In genomic region chr6:158037771-158038170, GRCh38 we compare ENCODE assay signal across 20 cellular contexts. TPM values are rescaled to one million over a fixed set of nuclear protein-coding genes. Genes with fewer than 3 reads are reported as not detected.
DNase-seq lines count a peak whose midpoint lies in the region; ATAC-seq and TF ChIP-seq lines count a peak whose summit lies in the region.
"Had no signal": no experiment of that assay in that cellular context is flagged by ENCODE, and none has a peak within 500 bp of the region (broad histone marks: within the 10 kb centered on the region; RNA-seq: fewer than 3 reads in every experiment).

No MANE protein-coding gene starts in this region.

- H3K27me3 Mint-ChIP-seq in CD8-positive, alpha-beta T cell (ENCODE audit: low read depth): no peaks in the 10 kb centered on the region
- H3K27me3 Mint-ChIP-seq: activated CD4-positive, alpha-beta T cell treated with anti-CD3 and anti-CD28 coated beads for 36 hours; activated CD8-positive, alpha-beta memory T cell treated with anti-CD3 and anti-CD28 coated beads, Interleukin-2, amount 10 ng/mL, durations not matched to agents 7 days and 5 days; activated naive CD8-positive, alpha-beta T cell treated with anti-CD3 and anti-CD28 coated beads, Interleukin-2, amount 50 U/mL, for 24 hours had no signal

- H3K27ac ChIP-seq in ACC112 (ENCODE audit: low read depth, low read length): peak overlapping the region; percentile 14; the same call in 1 of the 2 replicates
- peak overlapping the region; percentile 46 for H3K27ac ChIP-seq in SJCRH30
- peak overlapping the region in 8 of 10 donors; percentile 2 to 95 (median 18) for H3K27ac ChIP-seq in heart right ventricle
- peak overlapping the region; percentile 97 for H3K27ac ChIP-seq in osteoblast (ENCODE audit: low read depth, low read length)
- no peak overlapping the region for H3K27ac ChIP-seq in CD8-positive, alpha-beta T cell (ENCODE audit: low read depth, low read length)
- H3K27ac ChIP-seq: cardiac muscle cell, gastrocnemius medialis had no signal

- CTCF ChIA-PET in CD8-positive, alpha-beta T cell (lab: Charles Lee): interaction anchor here (0.6 to 2.1 kb wide), 3 partner anchors 11 to 370 kb away, joined by 3 to 7 read pairs (median 3); no protein-coding TSS in a partner anchor

- H3K79me2 ChIP-seq in ACC112 (ENCODE audit: control insufficient read depth, insufficient read depth, low read length, unreplicated experiment) (peaks cover 59% of the 10 kb centered on the region), osteoblast (ENCODE audit: insufficient read depth, low read length) (peaks cover 90% of the 10 kb centered on the region)

- peaks cover 53% of the 10 kb centered on the region for H3K4me1 ChIP-seq in ACC112 (ENCODE audit: control insufficient read depth, insufficient read depth, low read length, unreplicated experiment)
- peaks cover 68% of the 10 kb centered on the region for H3K4me1 ChIP-seq in SJCRH30
- peaks cover 27 to 67% (median 52%) of the 10 kb centered on the region in 9 donors for H3K4me1 ChIP-seq in heart right ventricle
- peaks cover 44% of the 10 kb centered on the region for H3K4me1 ChIP-seq in osteoblast (ENCODE audit: insufficient read depth, low read length)
- H3K4me1 ChIP-seq in CD8-positive, alpha-beta T cell (ENCODE audit: insufficient read depth, low read length): peaks cover 6% of the 10 kb centered on the region

- no peak overlapping the region for H3K4me3 Mint-ChIP-seq in CD8-positive, alpha-beta T cell
- H3K4me3 Mint-ChIP-seq: activated CD4-positive, alpha-beta T cell treated with anti-CD3 and anti-CD28 coated beads for 36 hours; activated CD8-positive, alpha-beta memory T cell treated with anti-CD3 and anti-CD28 coated beads, Interleukin-2, amount 10 ng/mL, durations not matched to agents 7 days and 5 days; activated naive CD8-positive, alpha-beta T cell treated with anti-CD3 and anti-CD28 coated beads, Interleukin-2, amount 50 U/mL, for 24 hours had no signal

- POLR2A ChIA-PET in CD8-positive, alpha-beta T cell (lab: Charles Lee): interaction anchor here (1.5 kb wide), 1 partner anchor 11 kb away, joined by 4 read pairs; no protein-coding TSS in a partner anchor

- DNase-seq in SJCRH30 (no peak), heart right ventricle (no peak), osteoblast (ENCODE audit: insufficient read length, low spot score, missing footprints) (no peak), cerebellar cortex (ENCODE audit: low spot score) (no peak), iPS-NIHi7 (ENCODE audit: extremely low spot score) (no peak)
- DNase-seq in CD8-positive, alpha-beta T cell: no peak
- DNase-seq: activated CD4-positive, alpha-beta T cell treated with anti-CD3 and anti-CD28 coated beads for 36 hours; activated CD8-positive, alpha-beta memory T cell treated with anti-CD3 and anti-CD28 coated beads, Interleukin-2, amount 10 ng/mL, durations not matched to agents 7 days and 5 days; activated effector memory CD4-positive, alpha-beta T cell treated with Interleukin-2 at 50 U/mL for 16 hours; activated naive CD8-positive, alpha-beta T cell treated with anti-CD3 and anti-CD28 coated beads, Interleukin-2, amount 50 U/mL, for 24 hours; DMS153; effector CD4-positive, alpha-beta T cell; left colon; NCI-H1436 treated with DMSO at 0.1 percent for 48 hours; SW 1271 had no signal

- H3K36me3 Mint-ChIP-seq in CD8-positive, alpha-beta T cell: peaks cover 55% of the 10 kb centered on the region

- H3K27ac Mint-ChIP-seq in CD8-positive, alpha-beta T cell: no peak overlapping the region

- H4K20me1 ChIP-seq in osteoblast (ENCODE audit: insufficient read depth, low read length): no peaks in the 10 kb centered on the region

- TF ChIP-seq CTCF in heart right ventricle (IDR thresholded peaks at IDR 0.05) (no peak), osteoblast (IDR thresholded peaks at IDR 0.05; ENCODE audit: extremely low read depth, low read depth, low read length) (no peak)
- no peak for TF ChIP-seq CTCF in CD8-positive, alpha-beta T cell (IDR thresholded peaks at IDR 0.05)

- H3K4me2 ChIP-seq in osteoblast (ENCODE audit: insufficient read depth, low read length): no peak overlapping the region

- H3K9me3 ChIP-seq in SJCRH30 (replicated peaks): no peaks in the 10 kb centered on the region
- H3K9me3 ChIP-seq in heart right ventricle: no peaks in the 10 kb centered on the region
- H3K9me3 ChIP-seq in osteoblast (ENCODE audit: low read depth, low read length): no peaks in the 10 kb centered on the region
- H3K9me3 ChIP-seq in CD8-positive, alpha-beta T cell (ENCODE audit: low read length): no peaks in the 10 kb centered on the region
- H3K9me3 ChIP-seq: gastrocnemius medialis had no signal

- peaks cover 10% of the 10 kb centered on the region for H3K4me1 Mint-ChIP-seq in CD8-positive, alpha-beta T cell (ENCODE audit: low read depth)

- peak in 1 of 8 donors; percentile 17 for ATAC-seq in heart right ventricle
- no peak for ATAC-seq in CD8-positive, alpha-beta T cell
- ATAC-seq in GM21528 (IDR thresholded peaks at IDR 0.05; ENCODE audit: low FRiP score, unreplicated experiment): no peak
- ATAC-seq: activated CD4-positive, alpha-beta T cell treated with anti-CD3 and anti-CD28 coated beads for 36 hours; activated CD8-positive, alpha-beta memory T cell treated with anti-CD3 and anti-CD28 coated beads, Interleukin-2, amount 10 ng/mL, durations not matched to agents 7 days and 5 days; activated naive CD8-positive, alpha-beta T cell treated with anti-CD3 and anti-CD28 coated beads, Interleukin-2, amount 50 U/mL, for 24 hours; esophagus mucosa; gastrocnemius medialis; left colon had no signal

- peaks cover 18% of the 10 kb centered on the region; the same call in 1 of the 2 replicates for H3K36me3 ChIP-seq in ACC112 (ENCODE audit: insufficient read depth, low read length)
- H3K36me3 ChIP-seq in SJCRH30: peaks cover 24% of the 10 kb centered on the region
- H3K36me3 ChIP-seq in heart right ventricle: peaks cover 0 to 26% (median 0%) of the 10 kb centered on the region in 9 donors
- peaks cover 73% of the 10 kb centered on the region for H3K36me3 ChIP-seq in osteoblast (ENCODE audit: insufficient read depth, low read length)
- no peaks in the 10 kb centered on the region for H3K36me3 ChIP-seq in CD8-positive, alpha-beta T cell (ENCODE audit: insufficient read depth, low read length)
- H3K36me3 ChIP-seq: cardiac muscle cell, gastrocnemius medialis had no signal

- H3K9me3 Mint-ChIP-seq in CD8-positive, alpha-beta T cell: no peaks in the 10 kb centered on the region
- H3K9me3 Mint-ChIP-seq: activated naive CD8-positive, alpha-beta T cell treated with anti-CD3 and anti-CD28 coated beads, Interleukin-2, amount 50 U/mL, for 24 hours had no signal

- WGBS in heart right ventricle, 2 donors: 85 to 86% methylated on average over 10 of the region's 10 CpGs

- intact Hi-C loops in heart right ventricle (cut with DNase I): loop anchor here in 1 of 10 donors (10.0 kb wide), 1 partner anchor 53 kb away; the partner anchor contains the start of gene SYNJ2
- intact Hi-C loops in CD8-positive, alpha-beta T cell (cut with DNase I, micrococcal nuclease): no loop called here

- H2AFZ ChIP-seq in ACC112 (ENCODE audit: low read length, unreplicated experiment): no peak overlapping the region
- no peak overlapping the region for H2AFZ ChIP-seq in osteoblast (ENCODE audit: low read length)

- H3K4me3 ChIP-seq in ACC112 (ENCODE audit: low read depth, low read length) (no peak overlapping the region), SJCRH30 (no peak overlapping the region), heart right ventricle (no peak overlapping the region), osteoblast (ENCODE audit: insufficient read depth, low read length) (no peak overlapping the region)
- H3K4me3 ChIP-seq in CD8-positive, alpha-beta T cell (ENCODE audit: low read depth, low read length): no peak overlapping the region
- H3K4me3 ChIP-seq: cardiac muscle cell, gastrocnemius medialis had no signal

- H3K27me3 ChIP-seq in ACC112 (ENCODE audit: insufficient read depth, low read length) (no peaks in the 10 kb centered on the region), SJCRH30 (no peaks in the 10 kb centered on the region), heart right ventricle (no peaks in the 10 kb centered on the region), osteoblast (ENCODE audit: insufficient read depth, low read length) (no peaks in the 10 kb centered on the region)
- H3K27me3 ChIP-seq in CD8-positive, alpha-beta T cell (ENCODE audit: insufficient read depth, low read length): no peaks in the 10 kb centered on the region
- H3K27me3 ChIP-seq: cardiac muscle cell, gastrocnemius medialis had no signal

RNA-seq across cellular contexts. Expression of gene SYNJ2, which starts 56.1 kb away (rescaled TPM):
- total RNA-seq in SJCRH30 (2014; rRNA removed; shearing (Covaris generic)): 32.5 and 33.4 TPM in 2 replicates
- total RNA-seq in heart right ventricle: 10 to 100 TPM; 14.0 to 27.8 (median 19.6) TPM
- 10 to 100 TPM; 14.5 to 17.6 TPM for polyA plus RNA-seq in heart right ventricle
- 91.6 and 94.8 TPM in 2 replicates for total RNA-seq in osteoblast
- 10 to 100 TPM; 28.4 to 29.5 TPM for total RNA-seq in CD8-positive, alpha-beta T cell
